In the genomic region with DNA sequence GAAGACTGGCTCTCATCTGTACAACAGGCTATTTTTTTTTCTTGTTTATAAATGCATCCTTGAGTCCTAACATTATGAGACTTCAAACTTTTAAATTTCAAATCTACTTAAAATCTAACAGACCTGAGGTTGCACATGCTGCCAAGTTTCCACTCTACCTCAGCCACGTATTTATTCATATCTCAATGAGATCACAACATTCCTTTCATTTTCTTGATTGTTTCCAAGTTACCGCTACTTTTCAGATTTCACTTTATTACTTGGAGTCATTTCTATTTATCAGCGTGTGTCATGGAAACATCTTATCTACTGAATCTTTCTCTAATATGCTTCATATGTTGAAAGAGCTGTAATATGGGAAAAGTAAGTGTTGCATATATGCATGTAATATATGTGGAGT, we compare ENCODE assay signal across 23 cellular contexts.
"Had no signal": no experiment of that assay in that cellular context is flagged by ENCODE, and none has a peak within 500 bp of the region (broad histone marks: within the 10 kb centered on the region; RNA-seq: fewer than 3 reads in every experiment).

No MANE protein-coding gene starts in this region.

- H3K4me3 ChIP-seq: gastroesophageal sphincter, heart right ventricle, suprapubic skin, transverse colon, vagina had no signal

- H3K27ac Mint-ChIP-seq: activated CD4-positive, alpha-beta memory T cell treated with anti-CD3 and anti-CD28 coated beads, Interleukin-2, amount 10 ng/mL, durations not matched to agents 7 days and 5 days; activated CD8-positive, alpha-beta memory T cell treated with anti-CD3 and anti-CD28 coated beads, Interleukin-2, amount 10 ng/mL, durations not matched to agents 7 days and 5 days; dendritic cell treated with granulocyte-macrophage colony-stimulating factor and Interleukin-4, amounts not matched to agents 40 ng/mL and 50 ng/mL, for 4 days; immature natural killer cell; natural killer cell; stimulated activated naive CD8-positive, alpha-beta T cell treated with anti-CD3 and anti-CD28 coated beads, Interleukin-15, amount 100 ng/mL, for 72 hours; T-helper 2 cell treated with Interferon-gamma antibody and Interleukin-4, amounts not matched to agents 5 μg/mL and 100 μg/mL, for 36 hours had no signal

- DNase-seq: activated CD4-positive, alpha-beta memory T cell treated with anti-CD3 and anti-CD28 coated beads, Interleukin-2, amount 10 ng/mL, durations not matched to agents 7 days and 5 days; activated CD4-positive, alpha-beta T cell treated with anti-CD3 and anti-CD28 coated beads for 48 hours; activated CD4-positive, CD25-positive, alpha-beta regulatory T cell; activated CD8-positive, alpha-beta memory T cell treated with anti-CD3 and anti-CD28 coated beads, Interleukin-2, amount 10 ng/mL, durations not matched to agents 7 days and 5 days; activated naive CD4-positive, alpha-beta T cell; anterior cingulate cortex; effector CD8-positive, alpha-beta T cell; heart right ventricle; immature natural killer cell; mesendoderm; natural killer cell; posterior cingulate gyrus; retina; stimulated activated CD4-positive, alpha-beta T cell treated with anti-CD3 and anti-CD28 coated beads, Interleukin-2, amount 100 ng/mL, for 48 hours; stimulated activated naive CD8-positive, alpha-beta T cell treated with anti-CD3 and anti-CD28 coated beads, Interleukin-15, amount 100 ng/mL, for 72 hours; transverse colon had no signal

- H3K27me3 ChIP-seq: gastroesophageal sphincter, heart right ventricle, neutrophil, suprapubic skin, transverse colon, vagina had no signal

- H3K36me3 ChIP-seq: gastroesophageal sphincter, heart right ventricle, neutrophil, suprapubic skin, transverse colon, vagina had no signal

- ATAC-seq: activated CD8-positive, alpha-beta memory T cell treated with anti-CD3 and anti-CD28 coated beads, Interleukin-2, amount 10 ng/mL, durations not matched to agents 7 days and 5 days; esophagus mucosa; gastroesophageal sphincter; heart right ventricle; natural killer cell; stimulated activated naive CD8-positive, alpha-beta T cell treated with anti-CD3 and anti-CD28 coated beads, Interleukin-15, amount 100 ng/mL, for 72 hours had no signal

- H3K4me3 Mint-ChIP-seq: activated CD4-positive, alpha-beta memory T cell treated with anti-CD3 and anti-CD28 coated beads, Interleukin-2, amount 10 ng/mL, durations not matched to agents 7 days and 5 days; activated CD8-positive, alpha-beta memory T cell treated with anti-CD3 and anti-CD28 coated beads, Interleukin-2, amount 10 ng/mL, durations not matched to agents 7 days and 5 days; dendritic cell treated with granulocyte-macrophage colony-stimulating factor and Interleukin-4, amounts not matched to agents 40 ng/mL and 50 ng/mL, for 4 days; immature natural killer cell; natural killer cell; stimulated activated naive CD8-positive, alpha-beta T cell treated with anti-CD3 and anti-CD28 coated beads, Interleukin-15, amount 100 ng/mL, for 72 hours; T-helper 2 cell treated with Interferon-gamma antibody and Interleukin-4, amounts not matched to agents 5 μg/mL and 100 μg/mL, for 36 hours had no signal

- H3K27me3 Mint-ChIP-seq: activated CD4-positive, alpha-beta memory T cell treated with anti-CD3 and anti-CD28 coated beads, Interleukin-2, amount 10 ng/mL, durations not matched to agents 7 days and 5 days; activated CD8-positive, alpha-beta memory T cell treated with anti-CD3 and anti-CD28 coated beads, Interleukin-2, amount 10 ng/mL, durations not matched to agents 7 days and 5 days; dendritic cell treated with granulocyte-macrophage colony-stimulating factor and Interleukin-4, amounts not matched to agents 40 ng/mL and 50 ng/mL, for 4 days; stimulated activated naive CD8-positive, alpha-beta T cell treated with anti-CD3 and anti-CD28 coated beads, Interleukin-15, amount 100 ng/mL, for 72 hours had no signal

- H3K27ac ChIP-seq: gastroesophageal sphincter, heart right ventricle, neutrophil, suprapubic skin, transverse colon, vagina had no signal

- H3K4me1 ChIP-seq: gastroesophageal sphincter, heart right ventricle, suprapubic skin, transverse colon, vagina had no signal

- H3K9me3 ChIP-seq: neutrophil, transverse colon, vagina had no signal

- H3K36me3 Mint-ChIP-seq: activated CD8-positive, alpha-beta memory T cell treated with anti-CD3 and anti-CD28 coated beads, Interleukin-2, amount 10 ng/mL, durations not matched to agents 7 days and 5 days had no signal

- H3K4me1 Mint-ChIP-seq: activated CD4-positive, alpha-beta memory T cell treated with anti-CD3 and anti-CD28 coated beads, Interleukin-2, amount 10 ng/mL, durations not matched to agents 7 days and 5 days; activated CD8-positive, alpha-beta memory T cell treated with anti-CD3 and anti-CD28 coated beads, Interleukin-2, amount 10 ng/mL, durations not matched to agents 7 days and 5 days; immature natural killer cell; natural killer cell; stimulated activated naive CD8-positive, alpha-beta T cell treated with anti-CD3 and anti-CD28 coated beads, Interleukin-15, amount 100 ng/mL, for 72 hours had no signal
